Comparison of ENCODE assay signal across 1 cellular context in genomic region chr10:50316695-50317648, GRCh38.
A peak's percentile ranks its signal among the peaks of the same experiment; 100 is the strongest.
TF ChIP-seq lines count a peak whose summit lies in the region.

No MANE protein-coding gene starts in this region.

TF ChIP-seq in K562, 482 proteins besides CTCF, POLR2A, EP300 and RAD21 (continued from another document and continues in another):
- TF ChIP-seq ZNF277 (CRISPR knock-in tag; IDR thresholded peaks at IDR 0.05; ENCODE audit: borderline replicate concordance) (no peak), FOSL1 (tag; conservative IDR thresholded peaks at IDR 0.05) (0 out of 2 replicates have a peak, but pooled peaks have one; percentile 29), ELF2 (CRISPR knock-in tag; IDR thresholded peaks at IDR 0.05) (no peak), MYNN (IDR thresholded peaks at IDR 0.05) (no peak), MYNN (CRISPR knock-in tag; IDR thresholded peaks at IDR 0.05) (no peak), E4F1 (CRISPR knock-in tag; IDR thresholded peaks at IDR 0.05; ENCODE audit: borderline replicate concordance) (no peak), CREM (IDR thresholded peaks at IDR 0.05; ENCODE audit: low read depth) (0 out of 2 replicates have a peak, but pooled peaks have one; percentile 20), ZNF407 (IDR thresholded peaks at IDR 0.05; ENCODE audit: low read depth) (no peak), NR2C2 (CRISPR knock-in tag; IDR thresholded peaks at IDR 0.05) (no peak), NR2C2 (tag; IDR thresholded peaks at IDR 0.05) (peak; percentile 22; the same call in 1 of the 2 replicates), ARID1B (IDR thresholded peaks at IDR 0.05) (peak; percentile 14; the same call in 1 of the 2 replicates), GABPB1 (CRISPR knock-in tag; IDR thresholded peaks at IDR 0.05) (no peak; the same call in 1 of the 2 replicates), SAP30 (IDR thresholded peaks at IDR 0.05; ENCODE audit: borderline replicate concordance, insufficient read depth, low read depth, low read length, poor library complexity, severe bottlenecking) (no peak), FOXA3 (CRISPR knock-in tag; conservative IDR thresholded peaks at IDR 0.05 in 1 of 2, IDR thresholded peaks at IDR 0.05 in 1 of 2) (no peak), ZNF583 (CRISPR knock-in tag; IDR thresholded peaks at IDR 0.05) (peak; percentile 14; the same call in 1 of the 2 replicates), ZNF639 (CRISPR knock-in tag; conservative IDR thresholded peaks at IDR 0.05 in 1 of 2, IDR thresholded peaks at IDR 0.05 in 1 of 2) (0 out of 4 replicates have a peak, but pooled peaks of 1 of the 2 experiments have one; percentile 35), THRAP3 (IDR thresholded peaks at IDR 0.05; ENCODE audit: borderline replicate concordance) (no peak), ZBTB1 (CRISPR knock-in tag; IDR thresholded peaks at IDR 0.05; ENCODE audit: borderline replicate concordance, low read depth) (no peak), MGA (IDR thresholded peaks at IDR 0.05) (peak; percentile 56), ATF1 (CRISPR knock-in tag; IDR thresholded peaks at IDR 0.05) (no peak), ATF1 (tag; IDR thresholded peaks at IDR 0.05) (no peak; the same call in 1 of the 2 replicates), ILK (tag; IDR thresholded peaks at IDR 0.05; ENCODE audit: borderline replicate concordance, low read depth) (0 out of 2 replicates have a peak, but pooled peaks have one; percentile 17), OTX1 (CRISPR knock-in tag; IDR thresholded peaks at IDR 0.05) (no peak), DMBX1 (CRISPR knock-in tag; IDR thresholded peaks at IDR 0.05; ENCODE audit: borderline replicate concordance) (peak; percentile 48), NCOA2 (IDR thresholded peaks at IDR 0.05; ENCODE audit: partially characterized antibody in 2 of 2) (no peak)
